In the genomic region with DNA sequence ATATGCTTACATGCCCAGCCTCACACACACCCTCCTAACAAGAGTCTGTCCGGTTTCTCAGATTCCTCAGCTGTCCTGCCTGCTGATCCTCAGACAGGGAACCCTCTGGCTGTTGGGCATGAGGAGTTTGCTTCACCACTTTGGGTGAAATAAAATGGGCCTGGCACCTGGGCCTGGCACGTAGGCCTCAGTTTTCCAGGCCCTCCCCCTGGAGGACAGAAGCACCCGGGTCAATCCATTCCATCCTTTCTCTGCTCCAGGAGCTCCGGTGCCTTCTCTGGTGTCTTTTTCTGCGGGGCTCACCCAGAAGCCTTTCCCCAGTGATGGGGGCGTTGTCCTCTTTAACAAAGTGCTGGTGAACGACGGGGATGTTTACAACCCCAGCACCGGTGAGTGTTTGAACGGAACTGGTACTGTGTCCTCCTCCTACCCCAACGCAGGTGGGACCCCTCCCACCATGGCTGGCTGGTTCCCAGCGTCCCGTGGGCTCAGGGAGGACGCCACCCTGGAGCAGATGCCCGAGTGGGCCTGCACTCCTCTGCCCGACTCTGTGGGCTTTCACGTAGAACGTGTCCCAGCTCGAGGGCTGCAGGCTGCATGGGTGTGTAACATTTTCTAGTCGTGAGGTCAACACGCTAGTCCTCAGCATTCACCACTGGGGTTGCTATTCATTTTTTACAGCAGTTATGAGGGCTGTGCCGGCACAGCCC, we compare ENCODE assay signal across 16 cellular contexts.
DNase-seq lines count a peak whose midpoint lies in the region; ATAC-seq and TF ChIP-seq lines count a peak whose summit lies in the region.
"Had no signal": no experiment of that assay in that cellular context is flagged by ENCODE, and none has a peak within 500 bp of the region (broad histone marks: within the 10 kb centered on the region; RNA-seq: fewer than 3 reads in every experiment).

No MANE protein-coding gene starts in this region.

- no peak for TF ChIP-seq CTCF in testis (IDR thresholded peaks at IDR 0.05)

- H3K4me1 Mint-ChIP-seq in T-helper 17 cell, result peaks cover 21% of the 10 kb centered on the region
- peaks cover 23 to 38% of the 10 kb centered on the region in 2 donors for H3K4me1 Mint-ChIP-seq in immature natural killer cell

- H3K36me3 ChIP-seq in testis (ENCODE audit: low read depth, missing control alignments), result no peaks in the 10 kb centered on the region

- peaks cover 21% of the 10 kb centered on the region for H3K4me1 ChIP-seq in testis

- no peak for ATAC-seq in T-helper 17 cell
- ATAC-seq: lower lobe of right lung had no signal

- no peak overlapping the region for H3K4me3 ChIP-seq in testis
- H3K4me3 ChIP-seq: lower lobe of right lung, PC-9, SJSA1, spleen had no signal

- no peak overlapping the region for H3K27ac Mint-ChIP-seq in T-helper 17 cell
- H3K27ac Mint-ChIP-seq in immature natural killer cell, result peak overlapping the region in 5 of 6 donors; percentile 36 to 77 (median 59)

- no peaks in the 10 kb centered on the region for H3K9me3 Mint-ChIP-seq in immature natural killer cell

- intact Hi-C loops in testis (cut with DNase I; ENCODE audit: low total_unique reads), result no loop called here

- H3K36me3 Mint-ChIP-seq in T-helper 17 cell (ENCODE audit: low read depth) (no peaks in the 10 kb centered on the region), immature natural killer cell (peaks cover 0 to 5% (median 0%) of the 10 kb centered on the region in 3 donors)

- H3K27me3 ChIP-seq in testis, result no peaks in the 10 kb centered on the region
- H3K27me3 ChIP-seq: SJSA1, spleen had no signal

- peak; percentile 59 for DNase-seq in activated effector memory CD4-positive, alpha-beta T cell treated with anti-CD3 and anti-CD28 coated beads, Interleukin-2, amount 50 U/mL, for 16 hours
- DNase-seq in activated effector memory CD4-positive, alpha-beta T cell treated with Interleukin-2 at 50 U/mL for 16 hours, result no peak
- DNase-seq in T-helper 17 cell (no peak), immature natural killer cell (no peak), testis (peak; percentile 6), AG08396 (ENCODE audit: low spot score) (no peak), mesenteric fat pad (ENCODE audit: low spot score) (no peak), DMS 273 treated with DMSO at 0.1 percent for 48 hours (lab: John Stamatoyannopoulos, UW) (no peak)
- DNase-seq: Caco-2, dermis blood vessel endothelial cell, lower lobe of right lung, NCI-H1417 treated with DMSO at 0.1 percent for 48 hours, NCI-H82, PC-9, spleen had no signal

- no peaks in the 10 kb centered on the region for H3K9me3 ChIP-seq in T-helper 17 cell (ENCODE audit: control insufficient read depth, low read length, poor library complexity, severe bottlenecking)
- no peaks in the 10 kb centered on the region for H3K9me3 ChIP-seq in testis
- H3K9me3 ChIP-seq: Caco-2, lower lobe of right lung, SJSA1, spleen had no signal

- WGBS in testis, 2 donors, result 91 to 94% methylated on average over 21 to 22 of the region's 22 CpGs

- no peak overlapping the region for H3K27ac ChIP-seq in testis
- H3K27ac ChIP-seq: lower lobe of right lung, PC-9, SJSA1, spleen had no signal

- peak overlapping the region; percentile 3 for H3K4me3 Mint-ChIP-seq in T-helper 17 cell
- peak overlapping the region in 1 of 5 donors; percentile 42 for H3K4me3 Mint-ChIP-seq in immature natural killer cell

- TF ChIP-seq POLR2A in testis (IDR thresholded peaks at IDR 0.05), result no peak

- H3K27me3 Mint-ChIP-seq in T-helper 17 cell (no peaks in the 10 kb centered on the region), immature natural killer cell (ENCODE audit: low read depth in 3 of 3) (peaks cover 1 to 9% (median 2%) of the 10 kb centered on the region in 3 donors)

Comparison
In these comparisons a context has a peak if more than half of its experiments do, and no peak if none do; other contexts are left out.
1. DNase-seq: peak in activated effector memory CD4-positive, alpha-beta T cell treated with anti-CD3 and anti-CD28 coated beads, Interleukin-2, amount 50 U/mL, for 16 hours (single experiment) and testis (single experiment); none in activated effector memory CD4-positive, alpha-beta T cell treated with Interleukin-2 at 50 U/mL for 16 hours (single experiment), T-helper 17 cell (0 of 3), immature natural killer cell (0 of 3), AG08396 (single experiment), mesenteric fat pad (single experiment) and DMS 273 treated with DMSO at 0.1 percent for 48 hours (single experiment).